ENCODE assay signal across 8 cellular contexts in the genomic region with DNA sequence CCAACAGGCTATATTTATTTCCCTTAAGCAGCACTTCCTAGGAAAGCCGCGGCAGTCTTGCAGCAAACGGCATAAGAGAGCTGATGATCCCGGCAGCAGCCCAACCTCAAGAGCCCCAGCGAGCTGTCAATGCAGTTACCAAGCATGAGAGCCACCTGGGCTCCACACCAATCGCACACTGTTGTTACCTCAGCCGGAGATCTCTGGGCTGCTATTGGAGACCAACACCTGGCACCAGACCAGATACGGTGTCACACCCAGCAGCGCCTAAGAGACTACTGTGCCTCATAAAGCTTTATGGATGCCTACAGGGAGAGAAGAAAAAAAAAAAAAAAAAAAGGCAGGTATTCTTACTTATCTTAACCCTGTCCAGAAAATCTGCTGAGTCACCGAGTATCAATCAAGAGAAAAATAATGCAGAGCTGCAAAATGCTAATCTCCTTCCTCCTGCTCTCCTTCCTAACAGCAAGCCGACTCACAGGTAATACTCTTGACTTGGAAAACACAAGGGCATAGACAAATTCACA. TPM values are rescaled to one million over a fixed set of nuclear protein-coding genes. Genes with fewer than 3 reads are reported as not detected.
DNase-seq lines count a peak whose midpoint lies in the region; ATAC-seq and TF ChIP-seq lines count a peak whose summit lies in the region.

No MANE protein-coding gene starts in this region.

- peak; percentile 69 for ATAC-seq in GM18505 (IDR thresholded peaks at IDR 0.05; ENCODE audit: unreplicated experiment)
- ATAC-seq in HG03045 (IDR thresholded peaks at IDR 0.05; ENCODE audit: unreplicated experiment), result peak; percentile 78
- ATAC-seq in stimulated activated naive CD8-positive, alpha-beta T cell treated with anti-CD3 and anti-CD28 coated beads, Interleukin-15, Interleukin-2, amounts not matched to agents 100 U/mL and 50 U/mL, for 24 hours, result peak; percentile 70

- no peak for TF ChIP-seq POLR2A in GM18505 (IDR thresholded peaks at IDR 0.05; ENCODE audit: borderline replicate concordance, extremely low read depth, insufficient read depth, insufficient read length)

- DNase-seq in A172 (ENCODE audit: low spot score), result peak; percentile 87
- peak; percentile 94 for DNase-seq in NCI-H2196 treated with DMSO at 0.1 percent for 48 hours (lab: John Stamatoyannopoulos, UW; ENCODE audit: unreplicated experiment)
- peak; percentile 58 for DNase-seq in amniotic epithelial cell (ENCODE audit: low read depth)
- DNase-seq in inferior parietal cortex (ENCODE audit: extremely low spot score), result peak; percentile 27
- peak; percentile 15 for DNase-seq in stimulated activated naive CD8-positive, alpha-beta T cell treated with anti-CD3 and anti-CD28 coated beads, Interleukin-15, Interleukin-2, amounts not matched to agents 100 U/mL and 50 U/mL, for 24 hours
- no peak for DNase-seq in T-helper 9 cell

RNA-seq across cellular contexts. Expression of gene ABCC5, which starts 11.6 kb away (rescaled TPM):
- total RNA-seq in A172 (2014; rRNA removed; shearing (Covaris generic)), result 12.8 and 16.6 TPM in 2 replicates

RNA-seq across cellular contexts. Expression of gene HTR3D, which starts 25.5 kb away (rescaled TPM):
- not detected in 2 replicates for total RNA-seq in A172 (2014; rRNA removed; shearing (Covaris generic))

RNA-seq across cellular contexts. Expression of gene HTR3C, which starts 46.8 kb away (rescaled TPM):
- total RNA-seq in A172 (2014; rRNA removed; shearing (Covaris generic)), result not detected in 2 replicates
